12 cellular contexts compared by ENCODE assay signal in genomic region chr7:99366646-99367045, GRCh38.
"Had no signal": no experiment of that assay in that cellular context is flagged by ENCODE, and none has a peak within 500 bp of the region (broad histone marks: within the 10 kb centered on the region; RNA-seq: fewer than 3 reads in every experiment).

No MANE protein-coding gene starts in this region.

- H3K4me1 ChIP-seq: gastroesophageal sphincter, prostate gland, right lobe of liver had no signal

- H3K9me3 ChIP-seq: gastroesophageal sphincter, prostate gland, right lobe of liver had no signal

- H3K27me3 Mint-ChIP-seq: activated CD4-positive, alpha-beta memory T cell treated with anti-CD3 and anti-CD28 coated beads for 36 hours had no signal

- H3K4me3 Mint-ChIP-seq: activated CD4-positive, alpha-beta memory T cell treated with anti-CD3 and anti-CD28 coated beads for 36 hours had no signal

- DNase-seq: activated CD4-positive, alpha-beta memory T cell treated with anti-CD3 and anti-CD28 coated beads for 36 hours; activated CD4-positive, alpha-beta T cell treated with anti-CD3 and anti-CD28 coated beads for 1 hour; activated naive CD4-positive, alpha-beta T cell; activated T-cell treated with anti-CD3 and anti-CD28 coated beads, Interleukin-2, amount 50 U/mL, for 48 hours; caudate nucleus; effector CD4-positive, alpha-beta T cell; right lobe of liver; stimulated activated CD4-positive, alpha-beta T cell treated with anti-CD3 and anti-CD28 coated beads, Interleukin-1b, Interleukin-23, amount 100 ng/mL, for 48 hours; stimulated activated naive CD4-positive, alpha-beta T cell treated with Interleukin-2 at 50 U/mL for 16 hours had no signal

- ATAC-seq: gastroesophageal sphincter, right lobe of liver had no signal

- H3K27me3 ChIP-seq: gastroesophageal sphincter, right lobe of liver had no signal

- H3K27ac Mint-ChIP-seq: activated CD4-positive, alpha-beta memory T cell treated with anti-CD3 and anti-CD28 coated beads for 36 hours had no signal

- H3K9me3 Mint-ChIP-seq: activated CD4-positive, alpha-beta memory T cell treated with anti-CD3 and anti-CD28 coated beads for 36 hours had no signal

- H3K27ac ChIP-seq: coronary artery, gastroesophageal sphincter, prostate gland, right lobe of liver had no signal

- H3K4me3 ChIP-seq: coronary artery, gastroesophageal sphincter, prostate gland, right lobe of liver had no signal
